In the genomic region with DNA sequence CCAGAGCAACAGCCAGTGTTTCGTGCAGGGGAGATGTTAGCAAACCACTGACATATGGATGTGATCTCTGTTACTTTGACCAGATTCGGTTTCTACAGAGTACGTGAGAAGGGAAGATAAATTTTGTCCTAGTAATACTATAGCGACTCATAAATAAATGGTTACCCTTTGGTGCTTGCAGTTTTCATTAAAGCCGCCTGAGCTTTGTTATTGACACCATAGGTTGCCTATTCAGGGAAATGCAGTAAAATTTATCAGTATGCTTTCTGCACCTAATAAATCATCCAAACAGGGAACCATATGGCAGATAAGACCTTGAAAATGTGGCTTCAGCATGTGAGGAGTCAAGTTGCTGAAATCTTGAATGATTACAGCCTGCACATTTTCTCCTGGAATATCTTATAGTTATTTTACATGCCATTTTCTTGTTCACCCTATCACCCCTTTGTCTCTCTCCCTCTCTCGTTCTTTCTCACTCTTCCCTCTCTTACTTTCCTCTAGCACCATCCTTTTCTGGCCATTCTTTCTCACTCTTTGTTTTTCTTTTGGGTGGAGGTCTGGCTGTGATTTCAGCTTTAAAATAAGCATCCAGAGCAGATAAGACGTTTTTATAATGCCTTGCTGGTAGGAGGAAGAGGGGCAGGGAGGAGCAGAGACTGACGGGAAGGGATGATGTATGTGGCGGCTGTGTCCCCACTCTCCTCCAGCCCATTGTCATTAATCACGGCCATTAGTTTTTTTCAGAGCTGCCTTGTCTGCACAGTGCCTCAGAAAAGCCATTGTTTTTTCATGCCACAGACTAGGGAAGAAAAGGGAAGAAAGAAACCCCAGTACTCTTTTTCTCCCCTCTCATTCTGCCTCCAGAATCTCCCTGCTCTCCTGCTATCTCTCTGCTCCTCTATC, we compare ENCODE assay signal across 9 cellular contexts.
DNase-seq lines count a peak whose midpoint lies in the region; ATAC-seq and TF ChIP-seq lines count a peak whose summit lies in the region.
"Had no signal": no experiment of that assay in that cellular context is flagged by ENCODE, and none has a peak within 500 bp of the region (broad histone marks: within the 10 kb centered on the region; RNA-seq: fewer than 3 reads in every experiment).

No MANE protein-coding gene starts in this region.

- no peak overlapping the region for H3K27ac Mint-ChIP-seq in endodermal cell

- WGBS in endodermal cell (ENCODE audit: insufficient coverage in 1 of 2, insufficient read length in 1 of 2), 2 experiments, result 80 to 93% methylated on average over 3 to 10 of the region's 10 CpGs

- DNase-seq in left ventricle myocardium inferior, result no peak
- no peak for DNase-seq in right atrium auricular region (ENCODE audit: low spot score)
- DNase-seq in endodermal cell, result no peak
- no peak for DNase-seq in activated naive CD4-positive, alpha-beta T cell treated with anti-CD3 and anti-CD28 coated beads, Interleukin-2, amount 50 U/mL, for 16 hours
- DNase-seq in GM10248 (ENCODE audit: extremely low spot score), result no peak
- DNase-seq in stimulated activated naive CD4-positive, alpha-beta T cell treated with Interleukin-2 at 50 U/mL for 16 hours (lab: John Stamatoyannopoulos, UW), result no peak
- DNase-seq: occipital lobe had no signal

- H3K36me3 Mint-ChIP-seq in endodermal cell (ENCODE audit: low read depth), result no peaks in the 10 kb centered on the region

- peaks cover 13% of the 10 kb centered on the region for H3K4me1 Mint-ChIP-seq in endodermal cell

- no peaks in the 10 kb centered on the region for H3K36me3 ChIP-seq in left ventricle myocardium inferior
- no peaks in the 10 kb centered on the region for H3K36me3 ChIP-seq in right atrium auricular region
- H3K36me3 ChIP-seq in endodermal cell (ENCODE audit: control insufficient read depth, insufficient read depth, low read length), result no peaks in the 10 kb centered on the region

- H3K4me3 ChIP-seq in left ventricle myocardium inferior, result no peak overlapping the region
- no peak overlapping the region for H3K4me3 ChIP-seq in right atrium auricular region
- no peak overlapping the region for H3K4me3 ChIP-seq in endodermal cell (ENCODE audit: low read length)

- TF ChIP-seq CTCF in left ventricle myocardium inferior (IDR thresholded peaks at IDR 0.05; ENCODE audit: borderline replicate concordance) (no peak), right atrium auricular region (IDR thresholded peaks at IDR 0.05) (no peak), endodermal cell (conservative IDR thresholded peaks at IDR 0.05) (no peak), GM10248 (IDR thresholded peaks at IDR 0.05; ENCODE audit: control extremely low read depth, extremely low read depth, low read depth, missing control alignments) (no peak)

- intact Hi-C loops in left ventricle myocardium inferior (cut with micrococcal nuclease), result no loop called here

- POLR2A ChIA-PET in GM10248 (lab: Yijun Ruan, JAX), result no interaction called here

- CTCF ChIA-PET in GM10248 (lab: Yijun Ruan, JAX), result no interaction called here

- H3K9me3 Mint-ChIP-seq in endodermal cell, result no peaks in the 10 kb centered on the region

- H3K9me3 ChIP-seq in left ventricle myocardium inferior (replicated peaks) (no peaks in the 10 kb centered on the region), right atrium auricular region (no peaks in the 10 kb centered on the region), endodermal cell (ENCODE audit: control insufficient read depth, low read length) (no peaks in the 10 kb centered on the region)

- no peak overlapping the region for H3K9ac ChIP-seq in endodermal cell (ENCODE audit: extremely low read depth, low read length, poor library complexity, severe bottlenecking)

- H3K27me3 Mint-ChIP-seq in endodermal cell (ENCODE audit: insufficient read depth), result peaks cover 18% of the 10 kb centered on the region

- H3K27me3 ChIP-seq in left ventricle myocardium inferior (ENCODE audit: low read depth) (no peaks in the 10 kb centered on the region), right atrium auricular region (no peaks in the 10 kb centered on the region), endodermal cell (ENCODE audit: control insufficient read depth, insufficient read depth, low read length, poor library complexity, severe bottlenecking) (peaks cover 3% of the 10 kb centered on the region)

- H3K27ac ChIP-seq in left ventricle myocardium inferior (replicated peaks) (peak overlapping the region; percentile 10), right atrium auricular region (no peak overlapping the region), endodermal cell (ENCODE audit: low read depth, low read length) (peak overlapping the region; percentile 90)

- H3K4me3 Mint-ChIP-seq in endodermal cell, result no peak overlapping the region

- ATAC-seq in HG03457 (IDR thresholded peaks at IDR 0.05; ENCODE audit: unreplicated experiment) (peak; percentile 41), GM18502 (IDR thresholded peaks at IDR 0.05; ENCODE audit: poor library complexity, unreplicated experiment) (no peak)

- H3K4me1 ChIP-seq in left ventricle myocardium inferior (peaks cover 34% of the 10 kb centered on the region), right atrium auricular region (peaks cover 0 to 19% of the 10 kb centered on the region in 2 donors), endodermal cell (ENCODE audit: control insufficient read depth, insufficient read depth, low read length) (no peaks in the 10 kb centered on the region)

Comparison
In these comparisons a context has a peak if more than half of its experiments do, and no peak if none do; other contexts are left out.
1. H3K27ac ChIP-seq: peak in left ventricle myocardium inferior (single experiment) and endodermal cell (single experiment); none in right atrium auricular region (0 of 2).